Comparison of ENCODE assay signal across 11 cellular contexts in the genomic region with DNA sequence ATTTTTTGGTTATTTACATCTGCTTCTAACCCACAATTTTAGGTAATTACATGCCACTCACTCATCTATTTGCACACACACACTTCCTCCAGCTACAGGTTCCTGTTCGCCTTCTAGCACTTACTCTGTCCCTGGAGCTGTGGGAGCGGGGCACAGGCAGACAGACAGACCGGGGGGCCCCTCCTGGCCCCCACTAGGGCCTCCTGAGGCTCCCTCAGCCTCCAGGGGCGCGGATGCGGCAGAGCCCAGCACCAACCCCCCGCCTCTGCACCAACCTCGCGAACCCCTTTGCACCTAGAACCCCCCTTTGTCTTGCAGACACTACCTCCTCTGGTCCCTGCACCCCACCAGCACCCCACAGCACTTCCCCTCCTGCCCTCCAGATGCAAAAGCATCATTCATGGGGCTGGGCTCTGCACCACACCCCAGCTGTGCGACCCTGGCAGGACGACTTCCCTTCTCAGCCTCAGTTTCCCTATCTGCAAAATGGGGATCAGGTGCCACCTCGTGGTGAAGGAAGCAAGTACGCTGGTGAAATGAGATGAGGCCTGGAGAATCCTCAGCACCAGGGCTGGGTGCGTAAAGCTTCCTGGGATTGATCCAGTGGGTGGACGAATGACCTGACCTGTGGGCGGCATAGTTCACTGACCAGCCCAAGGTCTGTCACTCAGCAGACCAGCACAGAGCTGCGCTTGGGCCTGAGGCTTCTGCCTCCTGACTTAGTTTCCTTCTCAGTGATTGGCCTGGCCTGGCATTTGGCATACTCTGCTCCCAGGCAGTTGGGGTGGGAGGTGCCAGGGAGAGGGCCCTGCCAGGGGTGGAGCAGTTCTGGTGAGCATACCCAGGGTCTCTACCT. TPM values are rescaled to one million over a fixed set of nuclear protein-coding genes. Genes with fewer than 3 reads are reported as not detected.
A peak's percentile ranks its signal among the peaks of the same experiment; 100 is the strongest.
DNase-seq lines count a peak whose midpoint lies in the region; ATAC-seq and TF ChIP-seq lines count a peak whose summit lies in the region.
"Had no signal": no experiment of that assay in that cellular context is flagged by ENCODE, and none has a peak within 500 bp of the region (broad histone marks: within the 10 kb centered on the region; RNA-seq: fewer than 3 reads in every experiment).

No MANE protein-coding gene starts in this region.

- peaks cover 10% of the 10 kb centered on the region for H3K9me3 Mint-ChIP-seq in activated CD8-positive, alpha-beta memory T cell treated with anti-CD3 and anti-CD28 coated beads, Interleukin-2, amount 10 ng/mL, durations not matched to agents 7 days and 5 days (ENCODE audit: low read depth)

- H3K4me1 Mint-ChIP-seq in activated CD8-positive, alpha-beta memory T cell treated with anti-CD3 and anti-CD28 coated beads, Interleukin-2, amount 10 ng/mL, durations not matched to agents 7 days and 5 days = no peaks in the 10 kb centered on the region

- TF ChIP-seq CTCF in LNCAP (IDR thresholded peaks at IDR 0.05) = peak; percentile 34; the same call in 1 of the 2 replicates

- CTCF ChIA-PET in activated CD8-positive, alpha-beta memory T cell treated with anti-CD3 and anti-CD28 coated beads, Interleukin-2, amount 10 ng/mL, durations not matched to agents 7 days and 5 days (lab: Charles Lee) = no interaction called here

- intact Hi-C loops in sciatic nerve (cut with DNase I) = no loop called here

- no peak overlapping the region for H3K4me3 Mint-ChIP-seq in activated CD8-positive, alpha-beta memory T cell treated with anti-CD3 and anti-CD28 coated beads, Interleukin-2, amount 10 ng/mL, durations not matched to agents 7 days and 5 days

- peak; percentile 46 for DNase-seq in activated CD8-positive, alpha-beta memory T cell treated with anti-CD3 and anti-CD28 coated beads for 24 hours
- DNase-seq in activated CD8-positive, alpha-beta memory T cell treated with anti-CD3 and anti-CD28 coated beads, Interleukin-2, amount 10 ng/mL, durations not matched to agents 7 days and 5 days = no peak
- peak; percentile 26 for DNase-seq in ecto neural progenitor cell (ENCODE audit: low spot score)
- DNase-seq in sciatic nerve (ENCODE audit: low spot score) = peak; percentile 25
- DNase-seq in cerebellum (ENCODE audit: low spot score) = no peak
- DNase-seq in inferior parietal cortex (ENCODE audit: extremely low spot score) = no peak
- DNase-seq: anterior cingulate cortex, NCI-H1930, T-helper 2 cell had no signal

- no peaks in the 10 kb centered on the region for H3K27me3 Mint-ChIP-seq in activated CD8-positive, alpha-beta memory T cell treated with anti-CD3 and anti-CD28 coated beads, Interleukin-2, amount 10 ng/mL, durations not matched to agents 7 days and 5 days

- no peak overlapping the region for H3K27ac Mint-ChIP-seq in activated CD8-positive, alpha-beta memory T cell treated with anti-CD3 and anti-CD28 coated beads, Interleukin-2, amount 10 ng/mL, durations not matched to agents 7 days and 5 days

- no peak for ATAC-seq in activated CD8-positive, alpha-beta memory T cell treated with anti-CD3 and anti-CD28 coated beads, Interleukin-2, amount 10 ng/mL, durations not matched to agents 7 days and 5 days
- ATAC-seq in sciatic nerve = no peak
- ATAC-seq in GM18909 (IDR thresholded peaks at IDR 0.05; ENCODE audit: poor library complexity, unreplicated experiment) = no peak

- H3K36me3 Mint-ChIP-seq in activated CD8-positive, alpha-beta memory T cell treated with anti-CD3 and anti-CD28 coated beads, Interleukin-2, amount 10 ng/mL, durations not matched to agents 7 days and 5 days = peaks cover 2% of the 10 kb centered on the region

RNA-seq across cellular contexts. Expression of a gene that starts 37.9 kb away (rescaled TPM):
- not detected for total RNA-seq in activated CD8-positive, alpha-beta memory T cell treated with anti-CD3 and anti-CD28 coated beads, Interleukin-2, amount 10 ng/mL, durations not matched to agents 7 days and 5 days
- total RNA-seq in sciatic nerve = 2.4 TPM
- total RNA-seq in cerebellum = 6.5 TPM

Comparison
In these comparisons a context has a peak if more than half of its experiments do, and no peak if none do; other contexts are left out.
1. DNase-seq: peak in activated CD8-positive, alpha-beta memory T cell treated with anti-CD3 and anti-CD28 coated beads for 24 hours (single experiment), ecto neural progenitor cell (single experiment) and sciatic nerve (single experiment); none in activated CD8-positive, alpha-beta memory T cell treated with anti-CD3 and anti-CD28 coated beads, Interleukin-2, amount 10 ng/mL, durations not matched to agents 7 days and 5 days (single experiment), cerebellum (single experiment) and inferior parietal cortex (single experiment).